In genomic region chr6:151451950-151452749, GRCh38 we compare ENCODE assay signal across 8 cellular contexts. TPM values are rescaled to one million over a fixed set of nuclear protein-coding genes. Genes with fewer than 3 reads are reported as not detected.
DNase-seq lines count a peak whose midpoint lies in the region; ATAC-seq and TF ChIP-seq lines count a peak whose summit lies in the region.

TSS of gene RMND1 (minus strand) at chr6:151452126. CDS start at chr6:151445811, 6,315 bp downstream.

- in situ Hi-C loops in GM18951 (cut with MboI; ENCODE audit: low sequenced_read_pairs, unreplicated experiment), result no loop called here

- H4K20me1 ChIP-seq in smooth muscle cell (ENCODE audit: low read depth), result peaks cover 8% of the 10 kb centered on the region

- CTCF ChIA-PET in activated B cell treated with CpG ODN at 0.5 μM for 24 hours (lab: Charles Lee), result interaction anchor here (0.8 to 0.9 kb wide), 2 partner anchors 21 to 24 kb away, joined by 3 read pairs; no protein-coding TSS in a partner anchor

- H3K36me3 Mint-ChIP-seq in activated B cell treated with CpG ODN at 0.5 μM for 24 hours (ENCODE audit: low read depth), result peaks cover 25% of the 10 kb centered on the region

- DNase-seq in AG08395 (ENCODE audit: low spot score) (peak; percentile 99), NCI-H345 (lab: John Stamatoyannopoulos, UW) (peak; percentile 100), activated B cell treated with CpG ODN at 0.5 μM for 24 hours (peak; percentile 96), caudate nucleus (lab: John Stamatoyannopoulos, UW) (peak; percentile 83 to 100 (median 99)), iPS-NIHi7 (ENCODE audit: extremely low spot score) (peak; percentile 95), smooth muscle cell (lab: John Stamatoyannopoulos, UW; ENCODE audit: unreplicated experiment) (peak; percentile 98)

- peak within 1 kb of the TSS; percentile 91 for H3K27ac Mint-ChIP-seq in activated B cell treated with CpG ODN at 0.5 μM for 24 hours

- H3K4me1 Mint-ChIP-seq in activated B cell treated with CpG ODN at 0.5 μM for 24 hours, result peaks cover 28% of the 10 kb centered on the region

- TF ChIP-seq CTCF in activated B cell treated with CpG ODN at 0.5 μM for 24 hours (IDR thresholded peaks at IDR 0.05), result no peak
- no peak for TF ChIP-seq CTCF in smooth muscle cell (IDR thresholded peaks at IDR 0.05; ENCODE audit: borderline replicate concordance, insufficient read depth, poor library complexity, severe bottlenecking)

- intact Hi-C loops in activated B cell treated with CpG ODN at 0.5 μM for 24 hours (cut with micrococcal nuclease), result loop anchor here (1.0 to 10.0 kb wide), 9 partner anchors 24 to 1550 kb away; partner anchors contain the start of genes FBXO5 and MTRF1L

- peak within 1 kb of the TSS; percentile 95 for H3K4me2 ChIP-seq in smooth muscle cell

- H3K4me3 ChIP-seq in smooth muscle cell, result peak within 1 kb of the TSS; percentile 89

- no peaks in the 10 kb centered on the region for H3K27me3 Mint-ChIP-seq in activated B cell treated with CpG ODN at 0.5 μM for 24 hours

- H2AFZ ChIP-seq in smooth muscle cell (ENCODE audit: low read depth), result peak within 1 kb of the TSS; percentile 93

- H3K27me3 ChIP-seq in smooth muscle cell (ENCODE audit: low read depth), result no peaks in the 10 kb centered on the region

- H3K4me1 ChIP-seq in smooth muscle cell (ENCODE audit: low read depth), result peaks cover 19% of the 10 kb centered on the region

- peak within 1 kb of the TSS; percentile 90 for H3K9ac ChIP-seq in smooth muscle cell (ENCODE audit: low read depth)

- WGBS in smooth muscle cell (ENCODE audit: low lambda C conversion rate), result under 1% methylated on average over 74 of the region's 74 CpGs

- no peaks in the 10 kb centered on the region for H3K36me3 ChIP-seq in smooth muscle cell (ENCODE audit: low read depth)

- no peaks in the 10 kb centered on the region for H3K9me3 ChIP-seq in smooth muscle cell (replicated peaks; ENCODE audit: low read depth)

- no peaks in the 10 kb centered on the region for H3K9me3 Mint-ChIP-seq in activated B cell treated with CpG ODN at 0.5 μM for 24 hours

- POLR2A ChIA-PET in activated B cell treated with CpG ODN at 0.5 μM for 24 hours (lab: Charles Lee), result interaction anchor here (0.6 to 2.2 kb wide), 9 partner anchors 10 to 850 kb away, joined by 3 to 38 read pairs (median 4); partner anchors contain the start of gene ZBTB2

- peak; percentile 98 for ATAC-seq in HG03196 (IDR thresholded peaks at IDR 0.05; ENCODE audit: unreplicated experiment)
- ATAC-seq in activated B cell treated with CpG ODN at 0.5 μM for 24 hours (ENCODE audit: low read depth), result peak; percentile 96

- peak within 1 kb of the TSS; percentile 97 for H3K4me3 Mint-ChIP-seq in activated B cell treated with CpG ODN at 0.5 μM for 24 hours

- peaks cover 38% of the 10 kb centered on the region for H3K79me2 ChIP-seq in smooth muscle cell (ENCODE audit: low read depth)

- peak; percentile 75 for TF ChIP-seq POLR2A in GM18951 (IDR thresholded peaks at IDR 0.05; ENCODE audit: extremely low read depth, insufficient read depth, insufficient read length)

- peak within 1 kb of the TSS; percentile 82 for H3K27ac ChIP-seq in caudate nucleus (ENCODE audit: low read depth, low read length)
- H3K27ac ChIP-seq in smooth muscle cell (ENCODE audit: low read depth), result peak within 1 kb of the TSS; percentile 86

- peaks cover 4% of the 10 kb centered on the region for H3F3A ChIP-seq in smooth muscle cell (ENCODE audit: low read depth)

RNA-seq across cellular contexts. Expression of gene RMND1, which starts in this region (rescaled TPM):
- total RNA-seq in activated B cell treated with CpG ODN at 0.5 μM for 24 hours (12.4 and 17.1 TPM in 2 replicates), smooth muscle cell (22.0 and 27.9 TPM in 2 replicates)
- polyA plus RNA-seq in smooth muscle cell, result 13.0 and 16.2 TPM in 2 replicates

Comparison
In these comparisons a context has a peak if more than half of its experiments do, and no peak if none do; other contexts are left out.
1. Peak in every context shown above with its lines: DNase-seq, ATAC-seq, H3K4me3 ChIP-seq and H3K27ac ChIP-seq.